Comparison of ENCODE assay signal across 17 cellular contexts in the genomic region with DNA sequence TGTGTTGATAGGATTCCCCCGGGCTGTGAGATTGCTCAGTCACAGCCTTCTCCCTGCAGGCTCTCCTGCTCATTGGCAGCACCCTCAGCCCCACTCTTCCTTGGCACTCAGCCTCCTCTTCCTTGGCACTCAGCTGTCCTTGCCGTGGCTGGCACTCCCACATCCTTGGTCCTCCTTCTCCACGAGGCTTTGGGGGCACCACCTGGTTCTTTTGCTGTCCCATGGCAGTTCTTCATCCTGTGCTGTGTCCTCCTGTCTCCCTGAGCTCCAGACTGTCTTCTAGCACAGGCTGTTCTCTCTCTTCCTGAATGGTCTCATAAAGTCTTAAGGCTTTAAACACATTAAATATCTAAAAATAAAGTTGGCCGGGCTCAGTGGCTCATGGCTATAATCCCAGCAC. TPM values are rescaled to one million over a fixed set of nuclear protein-coding genes. Genes with fewer than 3 reads are reported as not detected.
A peak's percentile ranks its signal among the peaks of the same experiment; 100 is the strongest.
DNase-seq lines count a peak whose midpoint lies in the region; ATAC-seq and TF ChIP-seq lines count a peak whose summit lies in the region.
"Had no signal": no experiment of that assay in that cellular context is flagged by ENCODE, and none has a peak within 500 bp of the region (broad histone marks: within the 10 kb centered on the region; RNA-seq: fewer than 3 reads in every experiment).

No MANE protein-coding gene starts in this region.

- H3K4me1 ChIP-seq in tibial artery: peaks cover 0 to 26% (median 16%) of the 10 kb centered on the region in 4 donors

- no peak overlapping the region for H3K4me3 ChIP-seq in tibial artery
- H3K4me3 ChIP-seq: lower lobe of right lung had no signal

- peak; percentile 2 for DNase-seq in NCI-H446 treated with DMSO at 0.1 percent for 48 hours (lab: John Stamatoyannopoulos, UW)
- DNase-seq in cerebellar cortex (ENCODE audit: low spot score): peak; percentile 76
- DNase-seq in occipital lobe (lab: John Stamatoyannopoulos, UW): peak; percentile 15
- DNase-seq in tibial artery: peak in 1 of 2 donors; percentile 77
- DNase-seq in inferior parietal cortex (ENCODE audit: extremely low spot score): no peak
- no peak for DNase-seq in middle frontal gyrus (ENCODE audit: extremely low spot score, low spot score)
- DNase-seq: activated CD4-positive, alpha-beta T cell treated with anti-CD3 and anti-CD28 coated beads for 48 hours; CD4-positive, CD25-positive, alpha-beta regulatory T cell; central memory CD4-positive, alpha-beta T cell; H9; KBM-7; lower lobe of right lung; MV-4-11; NCI-H1694; NCI-H748 treated with DMSO at 0.1 percent for 48 hours; OCI-M1 had no signal

- no peak for ATAC-seq in HG03139 (IDR thresholded peaks at IDR 0.05; ENCODE audit: unreplicated experiment)

- no peaks in the 10 kb centered on the region for H3K27me3 ChIP-seq in tibial artery

- H3K9me3 ChIP-seq in tibial artery: peaks cover 0 to 7% (median 0%) of the 10 kb centered on the region in 3 donors

- peak overlapping the region; percentile 58 to 64 for H3K27ac ChIP-seq in tibial artery
- H3K27ac ChIP-seq: lower lobe of right lung had no signal

- H3K36me3 ChIP-seq in tibial artery: peaks cover 4 to 18% (median 9%) of the 10 kb centered on the region in 3 donors

- intact Hi-C loops in tibial artery (cut with DNase I; ENCODE audit: low total_unique reads): loop anchor here (5.0 kb wide), 1 partner anchor 664 kb away; no protein-coding TSS in a partner anchor

- TF ChIP-seq CTCF in tibial artery (IDR thresholded peaks at IDR 0.05): no peak

RNA-seq across cellular contexts. Expression of gene PKNOX1, which starts 27.0 kb away (rescaled TPM):
- 18.9 TPM for total RNA-seq in occipital lobe

Comparison
In these comparisons a context has a peak if more than half of its experiments do, and no peak if none do; other contexts are left out.
1. DNase-seq: peak in NCI-H446 treated with DMSO at 0.1 percent for 48 hours (single experiment), cerebellar cortex (single experiment) and occipital lobe (single experiment); none in inferior parietal cortex (single experiment) and middle frontal gyrus (single experiment).